8 cellular contexts compared by ENCODE assay signal in genomic region chr5:139774980-139775654, GRCh38. TPM values are rescaled to one million over a fixed set of nuclear protein-coding genes. Genes with fewer than 3 reads are reported as not detected.
A peak's percentile ranks its signal among the peaks of the same experiment; 100 is the strongest.
DNase-seq lines count a peak whose midpoint lies in the region; ATAC-seq, FAIRE-seq and TF ChIP-seq lines count a peak whose summit lies in the region.

No MANE protein-coding gene starts in this region.

- intact Hi-C loops in activated CD4-positive, alpha-beta memory T cell treated with anti-CD3 and anti-CD28 coated beads for 36 hours (cut with micrococcal nuclease): loop anchor here (1.0 kb wide), 1 partner anchor 193 kb away; no protein-coding TSS in a partner anchor

- DNase-seq in GM12891 (ENCODE audit: insufficient read length, low spot score) (peak; percentile 81), NCI-H510A treated with DMSO at 0.1 percent for 48 hours (lab: John Stamatoyannopoulos, UW) (peak; percentile 18), mesenteric fat pad (ENCODE audit: low spot score) (peak; percentile 93)
- DNase-seq in activated CD4-positive, alpha-beta memory T cell treated with anti-CD3 and anti-CD28 coated beads for 36 hours: peak; percentile 88
- peak; percentile 64 for DNase-seq in effector CD4-positive, alpha-beta T cell
- peak; percentile 96 for DNase-seq in stimulated activated CD8-positive, alpha-beta memory T cell treated with anti-CD3 and anti-CD28 coated beads, Interleukin-4, amount 100 ng/mL, for 48 hours

- CTCF ChIA-PET in activated CD4-positive, alpha-beta memory T cell treated with anti-CD3 and anti-CD28 coated beads for 36 hours (lab: Charles Lee): interaction anchor here (0.6 to 5.2 kb wide), 40 partner anchors 9 to 280 kb away, joined by 3 to 82 read pairs (median 4); partner anchors contain the start of gene PSD2

- H3K9me3 Mint-ChIP-seq in activated CD4-positive, alpha-beta memory T cell treated with anti-CD3 and anti-CD28 coated beads for 36 hours: no peaks in the 10 kb centered on the region

- TF ChIP-seq POLR2A in GM12891 (IDR thresholded peaks at IDR 0.05; ENCODE audit: low read depth, low read length): no peak

- no peaks in the 10 kb centered on the region for H3K36me3 Mint-ChIP-seq in activated CD4-positive, alpha-beta memory T cell treated with anti-CD3 and anti-CD28 coated beads for 36 hours

- peaks cover 9% of the 10 kb centered on the region for H3K4me1 Mint-ChIP-seq in activated CD4-positive, alpha-beta memory T cell treated with anti-CD3 and anti-CD28 coated beads for 36 hours (ENCODE audit: low read depth)

- ATAC-seq in HG02884 (IDR thresholded peaks at IDR 0.05; ENCODE audit: unreplicated experiment) (peak; percentile 72), GM21381 (IDR thresholded peaks at IDR 0.05; ENCODE audit: unreplicated experiment) (no peak)

- FAIRE-seq in GM12891 (lab: Jason Lieb, UNC): peak; percentile 65

- no peak overlapping the region for H3K27ac Mint-ChIP-seq in activated CD4-positive, alpha-beta memory T cell treated with anti-CD3 and anti-CD28 coated beads for 36 hours

- POLR2A ChIA-PET in activated CD4-positive, alpha-beta memory T cell treated with anti-CD3 and anti-CD28 coated beads for 36 hours (lab: Charles Lee): interaction anchor here (0.6 kb wide), 1 partner anchor 65 kb away, joined by 4 read pairs; no protein-coding TSS in a partner anchor

- no peak overlapping the region for H3K4me3 Mint-ChIP-seq in activated CD4-positive, alpha-beta memory T cell treated with anti-CD3 and anti-CD28 coated beads for 36 hours

- H3K27me3 Mint-ChIP-seq in activated CD4-positive, alpha-beta memory T cell treated with anti-CD3 and anti-CD28 coated beads for 36 hours: peaks cover 5% of the 10 kb centered on the region

TF ChIP-seq in GM12891, 5 proteins besides CTCF, POLR2A, EP300 and RAD21:
- TF ChIP-seq TAF1 (IDR thresholded peaks at IDR 0.05; ENCODE audit: low read depth, low read length): no peak
- TF ChIP-seq PAX5 (IDR thresholded peaks at IDR 0.05; ENCODE audit: insufficient read depth, low read length, severe bottlenecking): no peak
- TF ChIP-seq SPI1 (IDR thresholded peaks at IDR 0.05; ENCODE audit: low read depth, low read length): no peak

RNA-seq across cellular contexts. Expression of gene PSD2, which starts 20.5 kb away (rescaled TPM):
- 0.08 TPM for polyA plus RNA-seq in GM12891 (2012; ENCODE audit: low read depth, missing spikeins)
- total RNA-seq in activated CD4-positive, alpha-beta memory T cell treated with anti-CD3 and anti-CD28 coated beads for 36 hours: not detected
- not detected for total RNA-seq in mesenteric fat pad

Comparison
In these comparisons a context has a peak if more than half of its experiments do, and no peak if none do; other contexts are left out.
1. DNase-seq: peak in every context shown above with its lines; median percentile 96 in stimulated activated CD8-positive, alpha-beta memory T cell treated with anti-CD3 and anti-CD28 coated beads, Interleukin-4, amount 100 ng/mL, for 48 hours; 93 in mesenteric fat pad; 88 in activated CD4-positive, alpha-beta memory T cell treated with anti-CD3 and anti-CD28 coated beads for 36 hours; 81 in GM12891; 64 in effector CD4-positive, alpha-beta T cell; 18 in NCI-H510A treated with DMSO at 0.1 percent for 48 hours.